In genomic region chr1:111127923-111128643, GRCh38 we compare ENCODE assay signal across 1 cellular context.
A peak's percentile ranks its signal among the peaks of the same experiment; 100 is the strongest.
TF ChIP-seq lines count a peak whose summit lies in the region.

No MANE protein-coding gene starts in this region.

TF ChIP-seq in GM12878, 131 proteins besides CTCF, POLR2A, EP300 and RAD21 (continued from another document):
- TF ChIP-seq NKRF (conservative IDR thresholded peaks at IDR 0.05) (no peak), FOXK2 (IDR thresholded peaks at IDR 0.05) (no peak), EED (IDR thresholded peaks at IDR 0.05; ENCODE audit: low read depth) (no peak), ZBTB40 (IDR thresholded peaks at IDR 0.05; ENCODE audit: borderline replicate concordance) (no peak), KDM1A (IDR thresholded peaks at IDR 0.05; ENCODE audit: borderline replicate concordance) (no peak), POU2F2 (IDR thresholded peaks at IDR 0.05; ENCODE audit: borderline replicate concordance, low read depth, low read length) (peak; percentile 73), CREM (IDR thresholded peaks at IDR 0.05; ENCODE audit: low read depth) (0 out of 2 replicates have a peak, but pooled peaks have one; percentile 45), ZNF24 (IDR thresholded peaks at IDR 0.05) (peak; percentile 65; the same call in 1 of the 2 replicates), RELA (IDR thresholded peaks at IDR 0.05; ENCODE audit: borderline replicate concordance, partially characterized antibody) (no peak), CBX5 (IDR thresholded peaks at IDR 0.05; ENCODE audit: low read depth) (no peak), NR2C2 (IDR thresholded peaks at IDR 0.05; ENCODE audit: borderline replicate concordance, control insufficient read depth, insufficient read length, low read depth) (no peak), KAT2A (conservative IDR thresholded peaks at IDR 0.05; ENCODE audit: control insufficient read depth, low read depth, low read length) (no peak), TBL1XR1 (IDR thresholded peaks at IDR 0.05; ENCODE audit: low read depth, low read length) (peak; percentile 21; the same call in 1 of the 2 replicates), PAX5 (IDR thresholded peaks at IDR 0.05; ENCODE audit: borderline replicate concordance, low read depth, low read length) (0 out of 2 replicates have a peak, but pooled peaks have one; percentile 12), STAT3 (IDR thresholded peaks at IDR 0.05; ENCODE audit: low read depth, low read length) (no peak), BACH1 (IDR thresholded peaks at IDR 0.05; ENCODE audit: borderline replicate concordance) (no peak; the same call in 1 of the 2 replicates), NFYA (IDR thresholded peaks at IDR 0.05; ENCODE audit: borderline replicate concordance, low read depth, low read length) (no peak), RAD51 (IDR thresholded peaks at IDR 0.05) (peak; percentile 63; the same call in 1 of the 2 replicates), SMAD1 (IDR thresholded peaks at IDR 0.05; ENCODE audit: low read depth, partially characterized antibody) (peak; percentile 25), MEF2B (IDR thresholded peaks at IDR 0.05; ENCODE audit: partially characterized antibody, poor library complexity, severe bottlenecking) (peak; percentile 61), ESRRA (IDR thresholded peaks at IDR 0.05; ENCODE audit: low read length) (0 out of 2 replicates have a peak, but pooled peaks have one; percentile 33), MEF2A (IDR thresholded peaks at IDR 0.05; ENCODE audit: insufficient read depth, low read depth, low read length) (peak; percentile 68; the same call in 1 of the 2 replicates), NBN (IDR thresholded peaks at IDR 0.05) (peak; percentile 89; the same call in 1 of the 2 replicates), ZNF384 (IDR thresholded peaks at IDR 0.05; ENCODE audit: borderline replicate concordance, low read depth, low read length) (peak; percentile 95), TCF7 (IDR thresholded peaks at IDR 0.05; ENCODE audit: borderline replicate concordance) (peak; percentile 38; the same call in 1 of the 2 replicates), MTA2 (IDR thresholded peaks at IDR 0.05; ENCODE audit: low read depth) (peak; percentile 89), ZSCAN29 (IDR thresholded peaks at IDR 0.05) (no peak)
- TF ChIP-seq, protein P1, sequence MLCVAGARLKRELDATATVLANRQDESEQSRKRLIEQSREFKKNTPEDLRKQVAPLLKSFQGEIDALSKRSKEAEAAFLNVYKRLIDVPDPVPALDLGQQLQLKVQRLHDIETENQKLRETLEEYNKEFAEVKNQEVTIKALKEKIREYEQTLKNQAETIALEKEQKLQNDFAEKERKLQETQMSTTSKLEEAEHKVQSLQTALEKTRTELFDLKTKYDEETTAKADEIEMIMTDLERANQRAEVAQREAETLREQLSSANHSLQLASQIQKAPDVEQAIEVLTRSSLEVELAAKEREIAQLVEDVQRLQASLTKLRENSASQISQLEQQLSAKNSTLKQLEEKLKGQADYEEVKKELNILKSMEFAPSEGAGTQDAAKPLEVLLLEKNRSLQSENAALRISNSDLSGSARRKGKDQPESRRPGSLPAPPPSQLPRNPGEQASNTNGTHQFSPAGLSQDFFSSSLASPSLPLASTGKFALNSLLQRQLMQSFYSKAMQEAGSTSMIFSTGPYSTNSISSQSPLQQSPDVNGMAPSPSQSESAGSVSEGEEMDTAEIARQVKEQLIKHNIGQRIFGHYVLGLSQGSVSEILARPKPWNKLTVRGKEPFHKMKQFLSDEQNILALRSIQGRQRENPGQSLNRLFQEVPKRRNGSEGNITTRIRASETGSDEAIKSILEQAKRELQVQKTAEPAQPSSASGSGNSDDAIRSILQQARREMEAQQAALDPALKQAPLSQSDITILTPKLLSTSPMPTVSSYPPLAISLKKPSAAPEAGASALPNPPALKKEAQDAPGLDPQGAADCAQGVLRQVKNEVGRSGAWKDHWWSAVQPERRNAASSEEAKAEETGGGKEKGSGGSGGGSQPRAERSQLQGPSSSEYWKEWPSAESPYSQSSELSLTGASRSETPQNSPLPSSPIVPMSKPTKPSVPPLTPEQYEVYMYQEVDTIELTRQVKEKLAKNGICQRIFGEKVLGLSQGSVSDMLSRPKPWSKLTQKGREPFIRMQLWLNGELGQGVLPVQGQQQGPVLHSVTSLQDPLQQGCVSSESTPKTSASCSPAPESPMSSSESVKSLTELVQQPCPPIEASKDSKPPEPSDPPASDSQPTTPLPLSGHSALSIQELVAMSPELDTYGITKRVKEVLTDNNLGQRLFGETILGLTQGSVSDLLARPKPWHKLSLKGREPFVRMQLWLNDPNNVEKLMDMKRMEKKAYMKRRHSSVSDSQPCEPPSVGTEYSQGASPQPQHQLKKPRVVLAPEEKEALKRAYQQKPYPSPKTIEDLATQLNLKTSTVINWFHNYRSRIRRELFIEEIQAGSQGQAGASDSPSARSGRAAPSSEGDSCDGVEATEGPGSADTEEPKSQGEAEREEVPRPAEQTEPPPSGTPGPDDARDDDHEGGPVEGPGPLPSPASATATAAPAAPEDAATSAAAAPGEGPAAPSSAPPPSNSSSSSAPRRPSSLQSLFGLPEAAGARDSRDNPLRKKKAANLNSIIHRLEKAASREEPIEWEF (IDR thresholded peaks at IDR 0.05; ENCODE audit: insufficient replicate concordance, low read depth, low read length): peak; percentile 30
- TF ChIP-seq, protein P2, sequence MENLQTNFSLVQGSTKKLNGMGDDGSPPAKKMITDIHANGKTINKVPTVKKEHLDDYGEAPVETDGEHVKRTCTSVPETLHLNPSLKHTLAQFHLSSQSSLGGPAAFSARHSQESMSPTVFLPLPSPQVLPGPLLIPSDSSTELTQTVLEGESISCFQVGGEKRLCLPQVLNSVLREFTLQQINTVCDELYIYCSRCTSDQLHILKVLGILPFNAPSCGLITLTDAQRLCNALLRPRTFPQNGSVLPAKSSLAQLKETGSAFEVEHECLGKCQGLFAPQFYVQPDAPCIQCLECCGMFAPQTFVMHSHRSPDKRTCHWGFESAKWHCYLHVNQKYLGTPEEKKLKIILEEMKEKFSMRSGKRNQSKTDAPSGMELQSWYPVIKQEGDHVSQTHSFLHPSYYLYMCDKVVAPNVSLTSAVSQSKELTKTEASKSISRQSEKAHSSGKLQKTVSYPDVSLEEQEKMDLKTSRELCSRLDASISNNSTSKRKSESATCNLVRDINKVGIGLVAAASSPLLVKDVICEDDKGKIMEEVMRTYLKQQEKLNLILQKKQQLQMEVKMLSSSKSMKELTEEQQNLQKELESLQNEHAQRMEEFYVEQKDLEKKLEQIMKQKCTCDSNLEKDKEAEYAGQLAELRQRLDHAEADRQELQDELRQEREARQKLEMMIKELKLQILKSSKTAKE (IDR thresholded peaks at IDR 0.05; ENCODE audit: low read depth, poor library complexity, severe bottlenecking): peak; percentile 64
